In the genomic region with DNA sequence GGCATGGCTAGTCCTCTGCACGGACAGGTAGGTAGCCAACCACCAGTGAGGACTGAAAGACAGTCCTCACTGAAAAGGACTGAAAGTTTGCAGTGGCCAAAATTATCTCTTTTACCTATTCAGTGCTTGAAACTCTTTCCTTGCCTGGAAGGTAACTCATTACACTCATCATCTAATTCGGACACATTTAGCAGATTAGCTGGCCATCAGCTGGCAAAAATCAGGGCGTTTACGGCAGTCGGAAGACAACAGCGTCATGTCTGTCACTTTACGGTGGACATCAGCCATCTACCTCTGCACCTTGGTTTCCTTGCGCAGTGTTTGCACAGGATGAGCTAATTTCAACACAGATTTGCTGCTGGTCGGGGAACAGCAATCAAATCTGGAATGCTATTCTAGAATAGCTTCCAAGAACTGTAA, we compare ENCODE assay signal across 8 cellular contexts. TPM values are rescaled to one million over a fixed set of nuclear protein-coding genes. Genes with fewer than 3 reads are reported as not detected.
A peak's percentile ranks its signal among the peaks of the same experiment; 100 is the strongest.
DNase-seq lines count a peak whose midpoint lies in the region; ATAC-seq, FAIRE-seq and TF ChIP-seq lines count a peak whose summit lies in the region.

No MANE protein-coding gene starts in this region.

- DNase-seq in EL (peak; percentile 45), HK-2 (ENCODE audit: unreplicated experiment) (peak; percentile 30), RWPE1 (ENCODE audit: low spot score) (peak; percentile 48), MCF 10A (ENCODE audit: unreplicated experiment) (peak; percentile 61), kidney (no peak), GDM1 (lab: John Stamatoyannopoulos, UW) (no peak)
- peak; percentile 13 to 17 for DNase-seq in stimulated activated CD8-positive, alpha-beta memory T cell treated with anti-CD3 and anti-CD28 coated beads, Interleukin-2, amount 100 ng/mL, for 48 hours (ENCODE audit: low read depth in 2 of 2)

- POLR2A ChIA-PET in RWPE1 (lab: Yijun Ruan, JAX; ENCODE audit: low non-redundant PET): interaction anchor here (0.6 kb wide), 1 partner anchor 754 kb away, joined by 9 read pairs; no protein-coding TSS in a partner anchor
- POLR2A ChIA-PET in MCF 10A (lab: Yijun Ruan, JAX): interaction anchor here (0.6 to 4.5 kb wide), 22 partner anchors 9 to 1781 kb away, joined by 3 to 77 read pairs (median 5); partner anchors contain the start of genes CFAP70, DNAJC9, MRPS16 and NUDT13

- peak overlapping the region; percentile 90 to 99 for H3K9ac ChIP-seq in kidney (ENCODE audit: low read length in 2 of 2)

- no peaks in the 10 kb centered on the region for H3K36me3 Mint-ChIP-seq in MCF 10A (ENCODE audit: insufficient read depth, unreplicated experiment)

- H3K27me3 Mint-ChIP-seq in MCF 10A (ENCODE audit: insufficient read depth, unreplicated experiment): no peaks in the 10 kb centered on the region

- no peak for FAIRE-seq in kidney (lab: Jason Lieb, UNC)

- intact Hi-C loops in MCF 10A (cut with micrococcal nuclease): loop anchor here (2.0 to 5.0 kb wide), 4 partner anchors 82 to 229 kb away; partner anchors contain the start of genes DNAJC9 and MYOZ1
- intact Hi-C loops in kidney (cut with DNase I): no loop called here

- H3K4me1 Mint-ChIP-seq in MCF 10A (ENCODE audit: insufficient read depth, unreplicated experiment): peaks cover 19% of the 10 kb centered on the region

- peak; percentile 25 for ATAC-seq in GM21360 (IDR thresholded peaks at IDR 0.05; ENCODE audit: unreplicated experiment)

- H3K9me3 ChIP-seq in kidney (ENCODE audit: control insufficient read depth in 1 of 2, low read length in 2 of 2): no peaks in the 10 kb centered on the region

- peak overlapping the region; percentile 98 to 99 for H3K4me3 ChIP-seq in kidney (ENCODE audit: low read length in 2 of 2)

- H3K27ac Mint-ChIP-seq in MCF 10A (ENCODE audit: low read depth, unreplicated experiment): peak overlapping the region; percentile 95

- no TSS peak for BruUV-seq in MCF 10A (replicated peaks; lab: Mats Ljungman, UMichigan)

- TF ChIP-seq CTCF in RWPE1 (conservative IDR thresholded peaks at IDR 0.05; ENCODE audit: low read depth): no peak
- no peak for TF ChIP-seq CTCF in MCF 10A (IDR thresholded peaks at IDR 0.05; ENCODE audit: unreplicated experiment)
- TF ChIP-seq CTCF in kidney (IDR thresholded peaks at IDR 0.05; ENCODE audit: borderline replicate concordance, extremely low read depth, insufficient read depth): no peak

- H3K4me3 Mint-ChIP-seq in MCF 10A (ENCODE audit: unreplicated experiment): peak overlapping the region; percentile 98

- CTCF ChIA-PET in RWPE1 (lab: Yijun Ruan, JAX): interaction anchor here (0.5 to 0.6 kb wide), 2 partner anchors 186 to 558 kb away, joined by 3 read pairs; no protein-coding TSS in a partner anchor
- CTCF ChIA-PET in MCF 10A (lab: Yijun Ruan, JAX): interaction anchor here (0.7 to 0.9 kb wide), 3 partner anchors 9 to 333 kb away, joined by 3 read pairs; no protein-coding TSS in a partner anchor

- peaks cover 0 to 3% of the 10 kb centered on the region in 2 donors for H3K4me1 ChIP-seq in kidney (ENCODE audit: control insufficient read depth in 1 of 2, insufficient read depth in 1 of 2, low read depth in 1 of 2, low read length in 2 of 2)

- no peaks in the 10 kb centered on the region for H3K36me3 ChIP-seq in kidney (ENCODE audit: control insufficient read depth in 1 of 2, insufficient read depth in 2 of 2, low read length in 2 of 2)

- H3K27ac ChIP-seq in RWPE1 (peak overlapping the region; percentile 96), kidney (ENCODE audit: low read depth in 2 of 2, low read length in 2 of 2) (peak overlapping the region; percentile 99)

- H3K9me3 Mint-ChIP-seq in MCF 10A (ENCODE audit: unreplicated experiment): no peaks in the 10 kb centered on the region

RNA-seq across cellular contexts. Expression of gene ANXA7, which starts 0.7 kb away (rescaled TPM):
- total RNA-seq in MCF 10A (2022): 137 and 161 TPM in 2 replicates
- 200 TPM for total RNA-seq in kidney
- 129 TPM for polyA plus RNA-seq in kidney (ENCODE audit: insufficient read depth, low read depth, low replicate concordance)

RNA-seq across cellular contexts. Expression of gene MSS51, which starts 20.2 kb away (rescaled TPM):
- 1.8 and 2.4 TPM in 2 replicates for total RNA-seq in MCF 10A (2022)
- total RNA-seq in kidney: 2.4 TPM
- 0.95 TPM for polyA plus RNA-seq in kidney (ENCODE audit: insufficient read depth, low read depth, low replicate concordance)

RNA-seq across cellular contexts. Expression of gene CFAP70, which starts 54.5 kb away (rescaled TPM):
- total RNA-seq in MCF 10A (2022) (1.5 and 2.9 TPM in 2 replicates), kidney (6.0 TPM)
- polyA plus RNA-seq in kidney (ENCODE audit: insufficient read depth, low read depth, low replicate concordance): 8.7 TPM

Comparison
In these comparisons a context has a peak if more than half of its experiments do, and no peak if none do; other contexts are left out.
1. DNase-seq: peak in EL (single experiment), HK-2 (single experiment), RWPE1 (single experiment), MCF 10A (single experiment) and stimulated activated CD8-positive, alpha-beta memory T cell treated with anti-CD3 and anti-CD28 coated beads, Interleukin-2, amount 100 ng/mL, for 48 hours (2 of 2); none in kidney (single experiment) and GDM1 (single experiment).